In genomic region chr5:42005561-42006153, GRCh38 we compare ENCODE assay signal across 8 cellular contexts.
DNase-seq lines count a peak whose midpoint lies in the region; ATAC-seq and TF ChIP-seq lines count a peak whose summit lies in the region.

No MANE protein-coding gene starts in this region.

- H3K36me3 ChIP-seq in cardiac muscle cell, result no peaks in the 10 kb centered on the region

- H3K9me3 ChIP-seq in cardiac muscle cell (ENCODE audit: low read depth), result no peaks in the 10 kb centered on the region

- intact Hi-C loops in left ventricle myocardium superior (cut with micrococcal nuclease), result no loop called here
- intact Hi-C loops in activated T-helper 1 cell treated with anti-CD3 and anti-CD28 coated beads, Interleukin-12 subunit alpha, Interleukin-12 subunit beta, Interleukin-2, Interleukin-4 antibody, amounts not matched to agents 30 ng/mL and 10 ng/mL and 1 ng/mL, durations not matched to agents 14 hours and 24 hours and 36 hours (cut with micrococcal nuclease), result loop anchor here (1.0 to 5.0 kb wide), 3 partner anchors 149 to 762 kb away; no protein-coding TSS in a partner anchor

- H3K36me3 Mint-ChIP-seq in endothelial cell (ENCODE audit: low read depth, unreplicated experiment), result no peaks in the 10 kb centered on the region
- no peaks in the 10 kb centered on the region for H3K36me3 Mint-ChIP-seq in activated T-helper 1 cell treated with anti-CD3 and anti-CD28 coated beads, Interleukin-12 subunit alpha, Interleukin-12 subunit beta, Interleukin-2, Interleukin-4 antibody, amounts not matched to agents 30 ng/mL and 10 ng/mL and 1 ng/mL, durations not matched to agents 14 hours and 24 hours and 36 hours (ENCODE audit: low read depth)

- H3K27me3 ChIP-seq in cardiac muscle cell, result no peaks in the 10 kb centered on the region

- peak; percentile 77 for TF ChIP-seq CTCF in cardiac muscle cell (IDR thresholded peaks at IDR 0.05; ENCODE audit: low read depth, low read length)
- TF ChIP-seq CTCF in endothelial cell (IDR thresholded peaks at IDR 0.05; ENCODE audit: unreplicated experiment), result peak; percentile 94

- H3K4me1 Mint-ChIP-seq in endothelial cell (ENCODE audit: unreplicated experiment), result no peaks in the 10 kb centered on the region
- no peaks in the 10 kb centered on the region for H3K4me1 Mint-ChIP-seq in activated T-helper 1 cell treated with anti-CD3 and anti-CD28 coated beads, Interleukin-12 subunit alpha, Interleukin-12 subunit beta, Interleukin-2, Interleukin-4 antibody, amounts not matched to agents 30 ng/mL and 10 ng/mL and 1 ng/mL, durations not matched to agents 14 hours and 24 hours and 36 hours (ENCODE audit: low read depth)

- no peak overlapping the region for H3K27ac ChIP-seq in cardiac muscle cell

- H3K4me3 Mint-ChIP-seq in endothelial cell (ENCODE audit: unreplicated experiment), result no peak overlapping the region
- no peak overlapping the region for H3K4me3 Mint-ChIP-seq in activated T-helper 1 cell treated with anti-CD3 and anti-CD28 coated beads, Interleukin-12 subunit alpha, Interleukin-12 subunit beta, Interleukin-2, Interleukin-4 antibody, amounts not matched to agents 30 ng/mL and 10 ng/mL and 1 ng/mL, durations not matched to agents 14 hours and 24 hours and 36 hours

- H3K27ac Mint-ChIP-seq in endothelial cell (ENCODE audit: unreplicated experiment), result no peak overlapping the region
- no peak overlapping the region for H3K27ac Mint-ChIP-seq in activated T-helper 1 cell treated with anti-CD3 and anti-CD28 coated beads, Interleukin-12 subunit alpha, Interleukin-12 subunit beta, Interleukin-2, Interleukin-4 antibody, amounts not matched to agents 30 ng/mL and 10 ng/mL and 1 ng/mL, durations not matched to agents 14 hours and 24 hours and 36 hours

- H3K27me3 Mint-ChIP-seq in endothelial cell (ENCODE audit: unreplicated experiment), result peaks cover 1% of the 10 kb centered on the region
- peaks cover 4% of the 10 kb centered on the region for H3K27me3 Mint-ChIP-seq in activated T-helper 1 cell treated with anti-CD3 and anti-CD28 coated beads, Interleukin-12 subunit alpha, Interleukin-12 subunit beta, Interleukin-2, Interleukin-4 antibody, amounts not matched to agents 30 ng/mL and 10 ng/mL and 1 ng/mL, durations not matched to agents 14 hours and 24 hours and 36 hours (ENCODE audit: insufficient read depth)

- peak; percentile 37 to 44 for DNase-seq in cardiac muscle cell (ENCODE audit: low read depth in 1 of 2, low spot score in 1 of 2)
- DNase-seq in left ventricle myocardium superior, result no peak
- DNase-seq in NOMO-1 treated with DMSO at 0.1 percent for 48 hours (lab: John Stamatoyannopoulos, UW; ENCODE audit: unreplicated experiment), result peak; percentile 30
- no peak for DNase-seq in endothelial cell (ENCODE audit: low spot score)
- peak; percentile 6 for DNase-seq in retina
- DNase-seq in DMS79 treated with DMSO at 0.1 percent for 48 hours (lab: John Stamatoyannopoulos, UW), result no peak
- no peak for DNase-seq in activated T-helper 1 cell treated with anti-CD3 and anti-CD28 coated beads, Interleukin-12 subunit alpha, Interleukin-12 subunit beta, Interleukin-2, Interleukin-4 antibody, amounts not matched to agents 30 ng/mL and 10 ng/mL and 1 ng/mL, durations not matched to agents 14 hours and 24 hours and 36 hours (ENCODE audit: low spot score)

- no peaks in the 10 kb centered on the region for H3K4me1 ChIP-seq in cardiac muscle cell (ENCODE audit: low read depth)

- no peaks in the 10 kb centered on the region for H3K9me3 Mint-ChIP-seq in endothelial cell (ENCODE audit: unreplicated experiment)
- peaks cover 4% of the 10 kb centered on the region for H3K9me3 Mint-ChIP-seq in activated T-helper 1 cell treated with anti-CD3 and anti-CD28 coated beads, Interleukin-12 subunit alpha, Interleukin-12 subunit beta, Interleukin-2, Interleukin-4 antibody, amounts not matched to agents 30 ng/mL and 10 ng/mL and 1 ng/mL, durations not matched to agents 14 hours and 24 hours and 36 hours

- no peak for ATAC-seq in left ventricle myocardium superior
- ATAC-seq in HG02678 (IDR thresholded peaks at IDR 0.05; ENCODE audit: unreplicated experiment), result peak; percentile 69

- no peak overlapping the region for H3K4me3 ChIP-seq in cardiac muscle cell

Comparison
In these comparisons a context has a peak if more than half of its experiments do, and no peak if none do; other contexts are left out.
1. DNase-seq: peak in cardiac muscle cell (2 of 2), NOMO-1 treated with DMSO at 0.1 percent for 48 hours (single experiment) and retina (single experiment); none in left ventricle myocardium superior (single experiment), endothelial cell (single experiment), DMS79 treated with DMSO at 0.1 percent for 48 hours (single experiment) and activated T-helper 1 cell treated with anti-CD3 and anti-CD28 coated beads, Interleukin-12 subunit alpha, Interleukin-12 subunit beta, Interleukin-2, Interleukin-4 antibody, amounts not matched to agents 30 ng/mL and 10 ng/mL and 1 ng/mL, durations not matched to agents 14 hours and 24 hours and 36 hours (single experiment).